ENCODE assay signal across 8 cellular contexts in the genomic region with DNA sequence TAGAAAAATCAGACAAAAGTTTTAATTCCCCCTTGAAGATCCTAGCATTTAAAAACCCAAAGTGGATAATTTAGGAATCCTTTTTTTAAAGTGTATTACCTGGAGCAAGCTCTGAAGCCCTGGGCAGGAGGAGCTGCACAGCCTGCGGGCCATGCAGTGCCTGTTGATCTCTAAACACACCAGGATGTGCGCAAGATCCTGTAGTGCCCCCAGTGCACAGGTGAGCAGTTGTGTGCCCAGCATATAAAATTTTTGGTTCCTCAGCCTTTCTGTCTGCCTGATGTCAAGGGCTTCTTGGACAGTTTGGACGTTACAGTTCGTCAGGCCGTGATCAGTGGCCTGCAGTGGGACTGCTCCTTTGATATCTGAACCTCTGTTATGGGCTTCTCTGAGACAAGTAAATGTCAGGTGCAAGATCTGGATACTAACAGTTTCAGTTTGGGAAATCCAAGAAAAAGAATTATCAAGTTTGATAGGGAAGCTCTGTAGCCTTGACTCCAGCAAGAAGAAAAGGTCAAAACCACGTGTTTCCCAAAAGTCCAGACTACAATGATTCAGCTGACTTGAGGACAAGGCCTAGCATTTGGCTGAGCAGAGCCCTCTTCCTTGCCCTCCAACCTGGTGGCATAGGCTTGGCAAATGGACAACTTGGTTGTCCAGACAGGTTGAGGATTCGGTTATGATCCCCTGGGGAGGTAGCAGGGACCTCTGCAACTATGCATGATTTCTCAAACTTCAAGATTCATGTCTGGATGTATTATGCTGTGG. TPM values are rescaled to one million over a fixed set of nuclear protein-coding genes. Genes with fewer than 3 reads are reported as not detected.
A peak's percentile ranks its signal among the peaks of the same experiment; 100 is the strongest.
DNase-seq lines count a peak whose midpoint lies in the region; ATAC-seq and TF ChIP-seq lines count a peak whose summit lies in the region.

No MANE protein-coding gene starts in this region.

- H3K4me1 ChIP-seq in PC-3 (ENCODE audit: insufficient read depth, low read length): peaks cover 29% of the 10 kb centered on the region

- intact Hi-C loops in PC-3 (cut with micrococcal nuclease): loop anchor here (10.0 kb wide), 1 partner anchor 514 kb away; no protein-coding TSS in a partner anchor

- no TSS peak for BruUV-seq in PC-3 (replicated peaks; lab: Mats Ljungman, UMichigan)

- H3K9me3 Mint-ChIP-seq in stimulated activated effector memory CD8-positive, alpha-beta T cell treated with anti-CD3 and anti-CD28 coated beads, Interleukin-12 subunit alpha, Interleukin-12 subunit beta, amount 100 ng/mL, for 72 hours: no peaks in the 10 kb centered on the region

- H3F3A ChIP-seq in PC-3 (ENCODE audit: low read length, unreplicated experiment): peaks cover 3% of the 10 kb centered on the region

- H3K9me3 ChIP-seq in PC-3 (ENCODE audit: low read length): no peaks in the 10 kb centered on the region

- H2AFZ ChIP-seq in PC-3 (ENCODE audit: low read length): peak overlapping the region; percentile 88; the same call in 1 of the 2 replicates

- peaks cover 67% of the 10 kb centered on the region for H3K36me3 Mint-ChIP-seq in stimulated activated effector memory CD8-positive, alpha-beta T cell treated with anti-CD3 and anti-CD28 coated beads, Interleukin-12 subunit alpha, Interleukin-12 subunit beta, amount 100 ng/mL, for 72 hours

- no peak for TF ChIP-seq CTCF in PC-3 (conservative IDR thresholded peaks at IDR 0.05; ENCODE audit: low read depth, low read length)
- TF ChIP-seq CTCF in astrocyte of the spinal cord (IDR thresholded peaks at IDR 0.05; ENCODE audit: low read depth, low read length): no peak

- H3K79me2 ChIP-seq in PC-3 (ENCODE audit: low read length): peaks cover 50% of the 10 kb centered on the region

- peak overlapping the region; percentile 95 for H3K4me2 ChIP-seq in PC-3 (ENCODE audit: low read length)

- peaks cover 45% of the 10 kb centered on the region for H3K4me1 Mint-ChIP-seq in stimulated activated effector memory CD8-positive, alpha-beta T cell treated with anti-CD3 and anti-CD28 coated beads, Interleukin-12 subunit alpha, Interleukin-12 subunit beta, amount 100 ng/mL, for 72 hours

- no peaks in the 10 kb centered on the region for H3K27me3 ChIP-seq in PC-3 (ENCODE audit: low read length)

- peak overlapping the region; percentile 96 for H3K4me3 Mint-ChIP-seq in stimulated activated effector memory CD8-positive, alpha-beta T cell treated with anti-CD3 and anti-CD28 coated beads, Interleukin-12 subunit alpha, Interleukin-12 subunit beta, amount 100 ng/mL, for 72 hours

- DNase-seq in EL (peak; percentile 6), PC-3 (peak; percentile 26), astrocyte of the spinal cord (ENCODE audit: low read depth, low spot score) (no peak), islet precursor cell (peak; percentile 54), AG08395 (ENCODE audit: low spot score) (no peak), NOMO-1 treated with dmso at 0.1 percent for 144 hours (lab: John Stamatoyannopoulos, UW; ENCODE audit: unreplicated experiment) (no peak)
- DNase-seq in stimulated activated effector memory CD8-positive, alpha-beta T cell treated with anti-CD3 and anti-CD28 coated beads, Interleukin-12 subunit alpha, Interleukin-12 subunit beta, amount 100 ng/mL, for 72 hours (ENCODE audit: low spot score in 2 of 2): no peak

- peaks cover 27% of the 10 kb centered on the region for H3K36me3 ChIP-seq in PC-3 (ENCODE audit: low read depth, low read length)

- H4K20me1 ChIP-seq in PC-3 (ENCODE audit: low read length): peaks cover 38% of the 10 kb centered on the region

- H3K4me3 ChIP-seq in PC-3 (ENCODE audit: low read length) (peak overlapping the region; percentile 94), astrocyte of the spinal cord (ENCODE audit: low read depth, low read length) (peak overlapping the region; percentile 87)

- H3K9ac ChIP-seq in PC-3 (ENCODE audit: low read length): peak overlapping the region; percentile 99

- no peaks in the 10 kb centered on the region for H3K9me2 ChIP-seq in PC-3 (replicated peaks; ENCODE audit: low read length)

- H3K27ac ChIP-seq in PC-3 (ENCODE audit: low read length): peak overlapping the region; percentile 85

- H3K27ac Mint-ChIP-seq in stimulated activated effector memory CD8-positive, alpha-beta T cell treated with anti-CD3 and anti-CD28 coated beads, Interleukin-12 subunit alpha, Interleukin-12 subunit beta, amount 100 ng/mL, for 72 hours: peak overlapping the region; percentile 100

- peak; percentile 22 for ATAC-seq in GM21786 (IDR thresholded peaks at IDR 0.05; ENCODE audit: unreplicated experiment)
- peak; percentile 25 for ATAC-seq in PC-3
- peak; percentile 31 for ATAC-seq in stimulated activated effector memory CD8-positive, alpha-beta T cell treated with anti-CD3 and anti-CD28 coated beads, Interleukin-12 subunit alpha, Interleukin-12 subunit beta, amount 100 ng/mL, for 72 hours

- in situ Hi-C loops in astrocyte of the spinal cord (cut with HindIII; ENCODE audit: low sequenced_read_pairs): no loop called here

- CTCF ChIA-PET in PC-3 (lab: Charles Lee): interaction anchor here (0.8 kb wide), 1 partner anchor 108 kb away, joined by 3 read pairs; no protein-coding TSS in a partner anchor

- POLR2A ChIA-PET in PC-3 (lab: Charles Lee; ENCODE audit: unreplicated experiment): no interaction called here

RNA-seq across cellular contexts. Expression of a gene that starts 1.0 kb away (rescaled TPM):
- 23.7 and 25.5 TPM in 2 replicates for total RNA-seq in PC-3 (2014; rRNA removed)

Comparison
In these comparisons a context has a peak if more than half of its experiments do, and no peak if none do; other contexts are left out.
1. DNase-seq: peak in EL (single experiment), PC-3 (single experiment) and islet precursor cell (single experiment); none in astrocyte of the spinal cord (single experiment), stimulated activated effector memory CD8-positive, alpha-beta T cell treated with anti-CD3 and anti-CD28 coated beads, Interleukin-12 subunit alpha, Interleukin-12 subunit beta, amount 100 ng/mL, for 72 hours (0 of 2), AG08395 (single experiment) and NOMO-1 treated with dmso at 0.1 percent for 144 hours (single experiment).
2. Peak in every context shown above with its lines, with median percentiles within 50 percentile points of each other: ATAC-seq.